1 cellular context compared by ENCODE assay signal in the genomic region with DNA sequence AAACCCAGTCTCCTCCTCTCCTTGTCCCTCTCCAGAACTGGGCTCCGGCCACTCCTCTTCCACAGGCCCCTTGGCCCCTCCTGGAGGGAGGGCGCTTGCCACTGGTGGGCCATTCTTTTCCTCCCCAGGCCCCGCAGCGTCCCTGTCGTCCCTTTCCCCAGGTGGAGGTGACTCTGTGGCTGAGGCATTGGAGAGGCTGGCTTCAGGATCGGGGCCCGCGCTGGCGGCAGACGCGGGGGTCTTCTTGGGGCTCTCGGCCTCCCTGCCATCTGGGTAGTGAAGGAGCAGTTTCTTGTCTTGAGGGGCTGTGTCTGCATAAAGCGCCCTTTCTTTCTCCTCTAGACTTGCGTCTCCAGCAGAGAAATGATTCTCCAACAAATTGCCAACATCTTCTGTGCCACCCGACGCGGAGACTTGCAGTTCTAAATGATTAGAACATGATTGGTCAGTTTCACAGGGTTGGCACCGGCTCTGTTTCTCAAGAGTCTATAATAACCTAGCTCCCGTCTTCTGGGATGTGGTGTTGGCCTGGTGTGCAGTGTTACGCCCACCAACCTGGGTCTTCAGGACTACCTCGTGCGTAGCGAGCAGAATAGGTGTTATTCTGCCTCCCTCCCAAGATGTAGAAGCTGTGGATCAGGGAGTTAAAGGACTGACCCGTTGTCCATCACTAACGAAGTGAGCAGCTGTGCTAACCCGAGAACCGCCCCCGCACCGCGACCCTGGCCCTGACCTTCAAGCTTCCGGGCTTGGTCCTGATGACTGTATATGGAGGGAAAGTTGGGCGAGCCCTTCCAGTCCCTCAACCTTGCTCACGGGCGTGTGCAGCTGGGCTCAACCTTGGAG.
TF ChIP-seq lines count a peak whose summit lies in the region.

No MANE protein-coding gene starts in this region.

TF ChIP-seq in K562, 482 proteins besides CTCF, POLR2A, EP300 and RAD21 (continues in another document):
- no peak for TF ChIP-seq ZNF699 (CRISPR knock-in tag; IDR thresholded peaks at IDR 0.05; ENCODE audit: insufficient replicate concordance)
- TF ChIP-seq FOXA1 (IDR thresholded peaks at IDR 0.05; ENCODE audit: borderline replicate concordance): no peak
- TF ChIP-seq, protein P1, sequence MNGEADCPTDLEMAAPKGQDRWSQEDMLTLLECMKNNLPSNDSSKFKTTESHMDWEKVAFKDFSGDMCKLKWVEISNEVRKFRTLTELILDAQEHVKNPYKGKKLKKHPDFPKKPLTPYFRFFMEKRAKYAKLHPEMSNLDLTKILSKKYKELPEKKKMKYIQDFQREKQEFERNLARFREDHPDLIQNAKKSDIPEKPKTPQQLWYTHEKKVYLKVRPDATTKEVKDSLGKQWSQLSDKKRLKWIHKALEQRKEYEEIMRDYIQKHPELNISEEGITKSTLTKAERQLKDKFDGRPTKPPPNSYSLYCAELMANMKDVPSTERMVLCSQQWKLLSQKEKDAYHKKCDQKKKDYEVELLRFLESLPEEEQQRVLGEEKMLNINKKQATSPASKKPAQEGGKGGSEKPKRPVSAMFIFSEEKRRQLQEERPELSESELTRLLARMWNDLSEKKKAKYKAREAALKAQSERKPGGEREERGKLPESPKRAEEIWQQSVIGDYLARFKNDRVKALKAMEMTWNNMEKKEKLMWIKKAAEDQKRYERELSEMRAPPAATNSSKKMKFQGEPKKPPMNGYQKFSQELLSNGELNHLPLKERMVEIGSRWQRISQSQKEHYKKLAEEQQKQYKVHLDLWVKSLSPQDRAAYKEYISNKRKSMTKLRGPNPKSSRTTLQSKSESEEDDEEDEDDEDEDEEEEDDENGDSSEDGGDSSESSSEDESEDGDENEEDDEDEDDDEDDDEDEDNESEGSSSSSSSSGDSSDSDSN (IDR thresholded peaks at IDR 0.05; ENCODE audit: borderline replicate concordance in 1 of 2, low read depth in 2 of 2, low read length in 2 of 2): no peak
- TF ChIP-seq, protein P2, sequence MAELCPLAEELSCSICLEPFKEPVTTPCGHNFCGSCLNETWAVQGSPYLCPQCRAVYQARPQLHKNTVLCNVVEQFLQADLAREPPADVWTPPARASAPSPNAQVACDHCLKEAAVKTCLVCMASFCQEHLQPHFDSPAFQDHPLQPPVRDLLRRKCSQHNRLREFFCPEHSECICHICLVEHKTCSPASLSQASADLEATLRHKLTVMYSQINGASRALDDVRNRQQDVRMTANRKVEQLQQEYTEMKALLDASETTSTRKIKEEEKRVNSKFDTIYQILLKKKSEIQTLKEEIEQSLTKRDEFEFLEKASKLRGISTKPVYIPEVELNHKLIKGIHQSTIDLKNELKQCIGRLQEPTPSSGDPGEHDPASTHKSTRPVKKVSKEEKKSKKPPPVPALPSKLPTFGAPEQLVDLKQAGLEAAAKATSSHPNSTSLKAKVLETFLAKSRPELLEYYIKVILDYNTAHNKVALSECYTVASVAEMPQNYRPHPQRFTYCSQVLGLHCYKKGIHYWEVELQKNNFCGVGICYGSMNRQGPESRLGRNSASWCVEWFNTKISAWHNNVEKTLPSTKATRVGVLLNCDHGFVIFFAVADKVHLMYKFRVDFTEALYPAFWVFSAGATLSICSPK (IDR thresholded peaks at IDR 0.05; ENCODE audit: borderline replicate concordance): no peak
- TF ChIP-seq, protein P3, sequence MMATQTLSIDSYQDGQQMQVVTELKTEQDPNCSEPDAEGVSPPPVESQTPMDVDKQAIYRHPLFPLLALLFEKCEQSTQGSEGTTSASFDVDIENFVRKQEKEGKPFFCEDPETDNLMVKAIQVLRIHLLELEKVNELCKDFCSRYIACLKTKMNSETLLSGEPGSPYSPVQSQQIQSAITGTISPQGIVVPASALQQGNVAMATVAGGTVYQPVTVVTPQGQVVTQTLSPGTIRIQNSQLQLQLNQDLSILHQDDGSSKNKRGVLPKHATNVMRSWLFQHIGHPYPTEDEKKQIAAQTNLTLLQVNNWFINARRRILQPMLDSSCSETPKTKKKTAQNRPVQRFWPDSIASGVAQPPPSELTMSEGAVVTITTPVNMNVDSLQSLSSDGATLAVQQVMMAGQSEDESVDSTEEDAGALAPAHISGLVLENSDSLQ (IDR thresholded peaks at IDR 0.05): peak; percentile 23; the same call in 1 of the 2 replicates
- TF ChIP-seq ZNF140 (CRISPR knock-in tag; IDR thresholded peaks at IDR 0.05): no peak
- TF ChIP-seq, protein P4, sequence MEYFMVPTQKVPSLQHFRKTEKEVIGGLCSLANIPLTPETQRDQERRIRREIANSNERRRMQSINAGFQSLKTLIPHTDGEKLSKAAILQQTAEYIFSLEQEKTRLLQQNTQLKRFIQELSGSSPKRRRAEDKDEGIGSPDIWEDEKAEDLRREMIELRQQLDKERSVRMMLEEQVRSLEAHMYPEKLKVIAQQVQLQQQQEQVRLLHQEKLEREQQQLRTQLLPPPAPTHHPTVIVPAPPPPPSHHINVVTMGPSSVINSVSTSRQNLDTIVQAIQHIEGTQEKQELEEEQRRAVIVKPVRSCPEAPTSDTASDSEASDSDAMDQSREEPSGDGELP (CRISPR knock-in tag; IDR thresholded peaks at IDR 0.05; ENCODE audit: borderline replicate concordance): peak; percentile 58; the same call in 1 of the 2 replicates
- TF ChIP-seq GTF2A2 (tag; IDR thresholded peaks at IDR 0.05): no peak
- TF ChIP-seq, protein P5, sequence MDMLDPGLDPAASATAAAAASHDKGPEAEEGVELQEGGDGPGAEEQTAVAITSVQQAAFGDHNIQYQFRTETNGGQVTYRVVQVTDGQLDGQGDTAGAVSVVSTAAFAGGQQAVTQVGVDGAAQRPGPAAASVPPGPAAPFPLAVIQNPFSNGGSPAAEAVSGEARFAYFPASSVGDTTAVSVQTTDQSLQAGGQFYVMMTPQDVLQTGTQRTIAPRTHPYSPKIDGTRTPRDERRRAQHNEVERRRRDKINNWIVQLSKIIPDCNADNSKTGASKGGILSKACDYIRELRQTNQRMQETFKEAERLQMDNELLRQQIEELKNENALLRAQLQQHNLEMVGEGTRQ (CRISPR knock-in tag; IDR thresholded peaks at IDR 0.05): no peak
- no peak for TF ChIP-seq LARP7 (IDR thresholded peaks at IDR 0.05)
- peak in 1 of 2 experiments; percentile 55; a peak in 1 of 4 replicates for TF ChIP-seq RCOR1 (IDR thresholded peaks at IDR 0.05; ENCODE audit: borderline replicate concordance in 1 of 2, low read depth in 2 of 2, low read length in 2 of 2)
- no peak for TF ChIP-seq TFAM (CRISPR knock-in tag; conservative IDR thresholded peaks at IDR 0.05)
- peak; percentile 38; the same call in 1 of the 2 replicates for TF ChIP-seq L3MBTL2 (IDR thresholded peaks at IDR 0.05)
- TF ChIP-seq ZNF212 (CRISPR knock-in tag; IDR thresholded peaks at IDR 0.05): no peak
- no peak for TF ChIP-seq GTF2E2 (tag; IDR thresholded peaks at IDR 0.05)
- TF ChIP-seq SUPT5H (IDR thresholded peaks at IDR 0.05): no peak
- no peak for TF ChIP-seq SMARCB1 (IDR thresholded peaks at IDR 0.05; ENCODE audit: insufficient read length, low read depth)
- TF ChIP-seq TCF3 (CRISPR knock-in tag; IDR thresholded peaks at IDR 0.05): no peak
- TF ChIP-seq, protein P6, sequence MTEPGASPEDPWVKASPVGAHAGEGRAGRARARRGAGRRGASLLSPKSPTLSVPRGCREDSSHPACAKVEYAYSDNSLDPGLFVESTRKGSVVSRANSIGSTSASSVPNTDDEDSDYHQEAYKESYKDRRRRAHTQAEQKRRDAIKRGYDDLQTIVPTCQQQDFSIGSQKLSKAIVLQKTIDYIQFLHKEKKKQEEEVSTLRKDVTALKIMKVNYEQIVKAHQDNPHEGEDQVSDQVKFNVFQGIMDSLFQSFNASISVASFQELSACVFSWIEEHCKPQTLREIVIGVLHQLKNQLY (CRISPR knock-in tag; conservative IDR thresholded peaks at IDR 0.05): no peak
- peak; percentile 45; the same call in 1 of the 2 replicates for TF ChIP-seq CTBP1 (IDR thresholded peaks at IDR 0.05; ENCODE audit: borderline replicate concordance)
- TF ChIP-seq EGR1 (conservative IDR thresholded peaks at IDR 0.05): peak; percentile 94
- 0 out of 4 replicates have a peak, but pooled peaks of 1 of the 2 experiments have one; percentile 19 for TF ChIP-seq NRF1 (conservative IDR thresholded peaks at IDR 0.05 in 1 of 2, IDR thresholded peaks at IDR 0.05 in 1 of 2)
- TF ChIP-seq KAT2B (IDR thresholded peaks at IDR 0.05; ENCODE audit: low read depth, low read length): no peak
- TF ChIP-seq, protein P7, sequence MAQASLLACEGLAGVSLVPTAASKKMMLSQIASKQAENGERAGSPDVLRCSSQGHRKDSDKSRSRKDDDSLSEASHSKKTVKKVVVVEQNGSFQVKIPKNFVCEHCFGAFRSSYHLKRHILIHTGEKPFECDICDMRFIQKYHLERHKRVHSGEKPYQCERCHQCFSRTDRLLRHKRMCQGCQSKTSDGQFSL (CRISPR knock-in tag; IDR thresholded peaks at IDR 0.05): no peak
- TF ChIP-seq, protein P7 (tag; IDR thresholded peaks at IDR 0.05): no peak
- TF ChIP-seq ESRRA (IDR thresholded peaks at IDR 0.05; ENCODE audit: borderline replicate concordance, low read depth): peak; percentile 91
- TF ChIP-seq, protein P8, sequence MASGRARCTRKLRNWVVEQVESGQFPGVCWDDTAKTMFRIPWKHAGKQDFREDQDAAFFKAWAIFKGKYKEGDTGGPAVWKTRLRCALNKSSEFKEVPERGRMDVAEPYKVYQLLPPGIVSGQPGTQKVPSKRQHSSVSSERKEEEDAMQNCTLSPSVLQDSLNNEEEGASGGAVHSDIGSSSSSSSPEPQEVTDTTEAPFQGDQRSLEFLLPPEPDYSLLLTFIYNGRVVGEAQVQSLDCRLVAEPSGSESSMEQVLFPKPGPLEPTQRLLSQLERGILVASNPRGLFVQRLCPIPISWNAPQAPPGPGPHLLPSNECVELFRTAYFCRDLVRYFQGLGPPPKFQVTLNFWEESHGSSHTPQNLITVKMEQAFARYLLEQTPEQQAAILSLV (tag; IDR thresholded peaks at IDR 0.05): no peak
- no peak for TF ChIP-seq ETV6 (IDR thresholded peaks at IDR 0.05; ENCODE audit: borderline replicate concordance in 1 of 2, low read depth in 2 of 2, low read length in 1 of 2)
- no peak for TF ChIP-seq ETV6 (CRISPR knock-in tag; IDR thresholded peaks at IDR 0.05; ENCODE audit: borderline replicate concordance)
- TF ChIP-seq, protein P9, sequence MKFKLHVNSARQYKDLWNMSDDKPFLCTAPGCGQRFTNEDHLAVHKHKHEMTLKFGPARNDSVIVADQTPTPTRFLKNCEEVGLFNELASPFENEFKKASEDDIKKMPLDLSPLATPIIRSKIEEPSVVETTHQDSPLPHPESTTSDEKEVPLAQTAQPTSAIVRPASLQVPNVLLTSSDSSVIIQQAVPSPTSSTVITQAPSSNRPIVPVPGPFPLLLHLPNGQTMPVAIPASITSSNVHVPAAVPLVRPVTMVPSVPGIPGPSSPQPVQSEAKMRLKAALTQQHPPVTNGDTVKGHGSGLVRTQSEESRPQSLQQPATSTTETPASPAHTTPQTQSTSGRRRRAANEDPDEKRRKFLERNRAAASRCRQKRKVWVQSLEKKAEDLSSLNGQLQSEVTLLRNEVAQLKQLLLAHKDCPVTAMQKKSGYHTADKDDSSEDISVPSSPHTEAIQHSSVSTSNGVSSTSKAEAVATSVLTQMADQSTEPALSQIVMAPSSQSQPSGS (CRISPR knock-in tag; IDR thresholded peaks at IDR 0.05): no peak
- TF ChIP-seq KDM4B (IDR thresholded peaks at IDR 0.05; ENCODE audit: borderline replicate concordance in 2 of 2, low read depth in 1 of 2): no peak
- TF ChIP-seq, protein P10, sequence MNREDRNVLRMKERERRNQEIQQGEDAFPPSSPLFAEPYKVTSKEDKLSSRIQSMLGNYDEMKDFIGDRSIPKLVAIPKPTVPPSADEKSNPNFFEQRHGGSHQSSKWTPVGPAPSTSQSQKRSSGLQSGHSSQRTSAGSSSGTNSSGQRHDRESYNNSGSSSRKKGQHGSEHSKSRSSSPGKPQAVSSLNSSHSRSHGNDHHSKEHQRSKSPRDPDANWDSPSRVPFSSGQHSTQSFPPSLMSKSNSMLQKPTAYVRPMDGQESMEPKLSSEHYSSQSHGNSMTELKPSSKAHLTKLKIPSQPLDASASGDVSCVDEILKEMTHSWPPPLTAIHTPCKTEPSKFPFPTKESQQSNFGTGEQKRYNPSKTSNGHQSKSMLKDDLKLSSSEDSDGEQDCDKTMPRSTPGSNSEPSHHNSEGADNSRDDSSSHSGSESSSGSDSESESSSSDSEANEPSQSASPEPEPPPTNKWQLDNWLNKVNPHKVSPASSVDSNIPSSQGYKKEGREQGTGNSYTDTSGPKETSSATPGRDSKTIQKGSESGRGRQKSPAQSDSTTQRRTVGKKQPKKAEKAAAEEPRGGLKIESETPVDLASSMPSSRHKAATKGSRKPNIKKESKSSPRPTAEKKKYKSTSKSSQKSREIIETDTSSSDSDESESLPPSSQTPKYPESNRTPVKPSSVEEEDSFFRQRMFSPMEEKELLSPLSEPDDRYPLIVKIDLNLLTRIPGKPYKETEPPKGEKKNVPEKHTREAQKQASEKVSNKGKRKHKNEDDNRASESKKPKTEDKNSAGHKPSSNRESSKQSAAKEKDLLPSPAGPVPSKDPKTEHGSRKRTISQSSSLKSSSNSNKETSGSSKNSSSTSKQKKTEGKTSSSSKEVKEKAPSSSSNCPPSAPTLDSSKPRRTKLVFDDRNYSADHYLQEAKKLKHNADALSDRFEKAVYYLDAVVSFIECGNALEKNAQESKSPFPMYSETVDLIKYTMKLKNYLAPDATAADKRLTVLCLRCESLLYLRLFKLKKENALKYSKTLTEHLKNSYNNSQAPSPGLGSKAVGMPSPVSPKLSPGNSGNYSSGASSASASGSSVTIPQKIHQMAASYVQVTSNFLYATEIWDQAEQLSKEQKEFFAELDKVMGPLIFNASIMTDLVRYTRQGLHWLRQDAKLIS (CRISPR knock-in tag; IDR thresholded peaks at IDR 0.05): no peak
- TF ChIP-seq ZNF764 (CRISPR knock-in tag; IDR thresholded peaks at IDR 0.05; ENCODE audit: low read depth): no peak
- TF ChIP-seq, protein P11, sequence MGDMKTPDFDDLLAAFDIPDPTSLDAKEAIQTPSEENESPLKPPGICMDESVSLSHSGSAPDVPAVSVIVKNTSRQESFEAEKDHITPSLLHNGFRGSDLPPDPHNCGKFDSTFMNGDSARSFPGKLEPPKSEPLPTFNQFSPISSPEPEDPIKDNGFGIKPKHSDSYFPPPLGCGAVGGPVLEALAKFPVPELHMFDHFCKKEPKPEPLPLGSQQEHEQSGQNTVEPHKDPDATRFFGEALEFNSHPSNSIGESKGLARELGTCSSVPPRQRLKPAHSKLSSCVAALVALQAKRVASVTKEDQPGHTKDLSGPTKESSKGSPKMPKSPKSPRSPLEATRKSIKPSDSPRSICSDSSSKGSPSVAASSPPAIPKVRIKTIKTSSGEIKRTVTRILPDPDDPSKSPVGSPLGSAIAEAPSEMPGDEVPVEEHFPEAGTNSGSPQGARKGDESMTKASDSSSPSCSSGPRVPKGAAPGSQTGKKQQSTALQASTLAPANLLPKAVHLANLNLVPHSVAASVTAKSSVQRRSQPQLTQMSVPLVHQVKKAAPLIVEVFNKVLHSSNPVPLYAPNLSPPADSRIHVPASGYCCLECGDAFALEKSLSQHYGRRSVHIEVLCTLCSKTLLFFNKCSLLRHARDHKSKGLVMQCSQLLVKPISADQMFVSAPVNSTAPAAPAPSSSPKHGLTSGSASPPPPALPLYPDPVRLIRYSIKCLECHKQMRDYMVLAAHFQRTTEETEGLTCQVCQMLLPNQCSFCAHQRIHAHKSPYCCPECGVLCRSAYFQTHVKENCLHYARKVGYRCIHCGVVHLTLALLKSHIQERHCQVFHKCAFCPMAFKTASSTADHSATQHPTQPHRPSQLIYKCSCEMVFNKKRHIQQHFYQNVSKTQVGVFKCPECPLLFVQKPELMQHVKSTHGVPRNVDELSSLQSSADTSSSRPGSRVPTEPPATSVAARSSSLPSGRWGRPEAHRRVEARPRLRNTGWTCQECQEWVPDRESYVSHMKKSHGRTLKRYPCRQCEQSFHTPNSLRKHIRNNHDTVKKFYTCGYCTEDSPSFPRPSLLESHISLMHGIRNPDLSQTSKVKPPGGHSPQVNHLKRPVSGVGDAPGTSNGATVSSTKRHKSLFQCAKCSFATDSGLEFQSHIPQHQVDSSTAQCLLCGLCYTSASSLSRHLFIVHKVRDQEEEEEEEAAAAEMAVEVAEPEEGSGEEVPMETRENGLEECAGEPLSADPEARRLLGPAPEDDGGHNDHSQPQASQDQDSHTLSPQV (IDR thresholded peaks at IDR 0.05): no peak
